In the genomic region with DNA sequence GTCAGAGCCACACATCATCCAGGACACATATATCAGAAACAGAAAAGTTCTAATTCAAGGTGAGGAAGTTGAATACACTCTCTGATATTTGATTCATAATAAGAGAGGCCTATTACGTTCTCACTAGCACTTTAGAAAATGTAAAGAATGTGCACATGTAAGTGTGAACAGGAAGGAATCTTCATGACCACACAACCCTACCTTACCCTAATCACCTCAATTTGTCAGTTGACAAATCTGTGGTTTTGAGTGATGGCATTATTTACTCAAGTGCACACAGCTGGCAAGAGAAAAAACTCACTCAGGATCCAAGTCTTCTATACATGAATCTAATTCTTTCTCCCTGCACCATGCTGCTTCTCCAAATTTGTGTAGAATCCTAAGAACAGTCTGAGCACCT, we compare ENCODE assay signal across 38 cellular contexts.
A peak's percentile ranks its signal among the peaks of the same experiment; 100 is the strongest.
DNase-seq lines count a peak whose midpoint lies in the region; ATAC-seq, FAIRE-seq and TF ChIP-seq lines count a peak whose summit lies in the region.
"Had no signal": no experiment of that assay in that cellular context is flagged by ENCODE, and none has a peak within 500 bp of the region (broad histone marks: within the 10 kb centered on the region; RNA-seq: fewer than 3 reads in every experiment).

No MANE protein-coding gene starts in this region.

- no peaks in the 10 kb centered on the region for H3K79me1 ChIP-seq in IMR-90 (ENCODE audit: low read depth in 1 of 2, low read length in 2 of 2)

- no peak overlapping the region for H4K5ac ChIP-seq in IMR-90 (ENCODE audit: low read depth, low read length)

- no peaks in the 10 kb centered on the region for H3K4me1 ChIP-seq in IMR-90 (ENCODE audit: control insufficient read depth, insufficient read depth, low read length)
- H3K4me1 ChIP-seq: body of pancreas, esophagus squamous epithelium, gastroesophageal sphincter, prostate gland, sigmoid colon, tibial artery had no signal

- no peak overlapping the region for H2BK15ac ChIP-seq in IMR-90 (ENCODE audit: low read depth, low read length)

- FAIRE-seq in urothelium cell line (lab: Jason Lieb, UNC), result no peak
- FAIRE-seq: GM12878, H54, TTC549 had no signal

- no CpG with 5 or more reads among the region's 1 CpG for WGBS in IMR-90 (ENCODE audit: extremely low coverage in 2 of 2, insufficient read length in 1 of 2), 2 experiments

- H3K18ac ChIP-seq in IMR-90 (ENCODE audit: low read depth, low read length), result no peak overlapping the region

- no peak overlapping the region for H2BK120ac ChIP-seq in IMR-90 (ENCODE audit: low read depth, low read length)

- no peak overlapping the region for H2BK20ac ChIP-seq in IMR-90 (ENCODE audit: low read depth, low read length)

- H2AFZ ChIP-seq in IMR-90 (replicated peaks; ENCODE audit: low read length, poor library complexity), result no peak overlapping the region

- no peaks in the 10 kb centered on the region for H4K20me1 ChIP-seq in IMR-90 (ENCODE audit: insufficient read depth, low read length)

- no peaks in the 10 kb centered on the region for H3K9me3 ChIP-seq in IMR-90 (ENCODE audit: control insufficient read depth, insufficient read depth, low read length)
- H3K9me3 ChIP-seq: body of pancreas, esophagus squamous epithelium, gastroesophageal sphincter, prostate gland, sigmoid colon, tibial artery had no signal

- H3K23ac ChIP-seq in IMR-90 (ENCODE audit: low read depth, low read length), result no peak overlapping the region

- no peak overlapping the region for H2AK9ac ChIP-seq in IMR-90 (replicated peaks; ENCODE audit: low read depth, low read length, poor library complexity)

- intact Hi-C loops in IMR-90 (cut with micrococcal nuclease), result no loop called here

- no peak overlapping the region for H3K4ac ChIP-seq in IMR-90 (ENCODE audit: low read depth, low read length)

- H2BK5ac ChIP-seq in IMR-90 (ENCODE audit: low read depth, low read length, poor library complexity, severe bottlenecking), result no peak overlapping the region

- no peak for ATAC-seq in IMR-90 (ENCODE audit: low read depth)
- ATAC-seq: activated CD8-positive, alpha-beta memory T cell treated with anti-CD3 and anti-CD28 coated beads, Interleukin-2, amount 10 ng/mL, durations not matched to agents 7 days and 5 days; activated naive CD8-positive, alpha-beta T cell treated with anti-CD3 and anti-CD28 coated beads, Interleukin-2, amount 50 U/mL, for 24 hours; body of pancreas; gastroesophageal sphincter; GM12878; mucosa of descending colon; natural killer cell; T-helper 17 cell had no signal

- POLR2A ChIA-PET in IMR-90 (lab: Charles Lee; ENCODE audit: unreplicated experiment), result no interaction called here

- peak; percentile 51 for DNase-seq in IMR-90
- DNase-seq in RPMI7951 (ENCODE audit: low read depth), result peak; percentile 6
- DNase-seq in epithelial cell of prostate (ENCODE audit: low read depth, low spot score), result peak; percentile 14
- DNase-seq in urothelium cell line (ENCODE audit: low spot score), result peak; percentile 26
- DNase-seq in activated CD8-positive, alpha-beta memory T cell treated with anti-CD3 and anti-CD28 coated beads, Interleukin-2, amount 50 U/mL, for 48 hours, result no peak
- no peak for DNase-seq in AML-193 (lab: John Stamatoyannopoulos, UW)
- DNase-seq in G401 (ENCODE audit: low spot score), result no peak
- DNase-seq: activated CD4-positive, alpha-beta T cell treated with anti-CD3 and anti-CD28 coated beads, Interleukin-2, amount 50 U/mL, for 4 hours; activated CD8-positive, alpha-beta memory T cell treated with anti-CD3 and anti-CD28 coated beads, Interleukin-2, amount 10 ng/mL, durations not matched to agents 7 days and 5 days; activated gamma-delta T cell treated with Interleukin-2 at 50 U/mL for 16 hours; activated naive CD8-positive, alpha-beta T cell treated with anti-CD3 and anti-CD28 coated beads, Interleukin-2, amount 50 U/mL, for 24 hours; activated T-cell treated with anti-CD3 and anti-CD28 coated beads, Interleukin-2, amount 50 U/mL, for 48 hours; body of pancreas; C1 segment of cervical spinal cord; cerebellar nuclear complex; esophagus squamous epithelium; hippocampal formation; mucosa of descending colon; MV-4-11; natural killer cell; NCI-H1436; NCI-H2081; NCI-H2227 treated with DMSO at 0.1 percent for 48 hours; NCI-H69; occipital lobe; RPMI8226; sigmoid colon; stimulated activated CD4-positive, alpha-beta T cell treated with anti-CD3 and anti-CD28 coated beads, Interleukin-4, amount 100 ng/mL, for 24 hours; T-helper 17 cell; tibial artery had no signal

- no peaks in the 10 kb centered on the region for H3K9me1 ChIP-seq in IMR-90 (ENCODE audit: insufficient read depth, low read length)

- no peak overlapping the region for H3K27ac ChIP-seq in IMR-90 (ENCODE audit: insufficient read depth, low read length)
- H3K27ac ChIP-seq in epithelial cell of prostate, result no peak overlapping the region
- H3K27ac ChIP-seq: body of pancreas, esophagus squamous epithelium, gastroesophageal sphincter, HL-60, prostate gland, sigmoid colon, SK-N-MC, tibial artery had no signal

- TF ChIP-seq POLR2A in IMR-90 (IDR thresholded peaks at IDR 0.05; ENCODE audit: low read depth, low read length), result no peak

- H3K56ac ChIP-seq in IMR-90 (ENCODE audit: extremely low read depth, insufficient read depth, low read length), result no peak overlapping the region

- H3K9ac ChIP-seq in IMR-90 (ENCODE audit: low read depth, low read length), result no peak overlapping the region

- no peak for TF ChIP-seq CTCF in IMR-90 (conservative IDR thresholded peaks at IDR 0.05; ENCODE audit: low read depth, low read length)

- CTCF ChIA-PET in IMR-90 (lab: Yijun Ruan, JAX), result no interaction called here

- in situ Hi-C loops in IMR-90 (cut with MboI; ENCODE audit: low sequenced_read_pairs), result no loop called here
- in situ Hi-C loops in G401 (cut with HindIII; ENCODE audit: low sequenced_read_pairs), result no loop called here

- H3K14ac ChIP-seq in IMR-90 (replicated peaks; ENCODE audit: low read depth, low read length), result no peak overlapping the region

- TF ChIP-seq RAD21 in IMR-90 (IDR thresholded peaks at IDR 0.05; ENCODE audit: low read length), result no peak

- H4K8ac ChIP-seq in IMR-90 (ENCODE audit: low read depth in 2 of 2, low read length in 2 of 2), result no peak overlapping the region

- no peak overlapping the region for H3K4me2 ChIP-seq in IMR-90 (ENCODE audit: low read depth, low read length)

- no peaks in the 10 kb centered on the region for H3K36me3 ChIP-seq in IMR-90 (ENCODE audit: control insufficient read depth, insufficient read depth, low read length)
- H3K36me3 ChIP-seq: esophagus squamous epithelium, gastroesophageal sphincter, prostate gland, sigmoid colon, tibial artery had no signal

- dilution Hi-C loops in IMR-90 (cut with HindIII; ENCODE audit: low sequenced_read_pairs, unreplicated experiment), result no loop called here

- H3K4me3 ChIP-seq in IMR-90 (ENCODE audit: insufficient read depth, low read depth, low read length), result no peak overlapping the region
- H3K4me3 ChIP-seq: body of pancreas, esophagus squamous epithelium, gastroesophageal sphincter, GM12878, lung, mucosa of descending colon, prostate gland, sigmoid colon, SK-N-MC, tibial artery had no signal

- no peak overlapping the region for H2AK5ac ChIP-seq in IMR-90 (ENCODE audit: low read depth, low read length)

- no peak overlapping the region for H4K91ac ChIP-seq in IMR-90 (ENCODE audit: insufficient read depth, low read depth, low read length)

- BruUV-seq in IMR-90 (replicated peaks; lab: Mats Ljungman, UMichigan), result no TSS peak

- no peaks in the 10 kb centered on the region for H3K27me3 ChIP-seq in IMR-90 (ENCODE audit: control insufficient read depth, insufficient read depth, low read length)
- H3K27me3 ChIP-seq: body of pancreas, esophagus squamous epithelium, gastroesophageal sphincter, sigmoid colon, tibial artery had no signal

TF ChIP-seq in IMR-90, 13 proteins besides CTCF, POLR2A, EP300 and RAD21:
- TF ChIP-seq, protein P1, sequence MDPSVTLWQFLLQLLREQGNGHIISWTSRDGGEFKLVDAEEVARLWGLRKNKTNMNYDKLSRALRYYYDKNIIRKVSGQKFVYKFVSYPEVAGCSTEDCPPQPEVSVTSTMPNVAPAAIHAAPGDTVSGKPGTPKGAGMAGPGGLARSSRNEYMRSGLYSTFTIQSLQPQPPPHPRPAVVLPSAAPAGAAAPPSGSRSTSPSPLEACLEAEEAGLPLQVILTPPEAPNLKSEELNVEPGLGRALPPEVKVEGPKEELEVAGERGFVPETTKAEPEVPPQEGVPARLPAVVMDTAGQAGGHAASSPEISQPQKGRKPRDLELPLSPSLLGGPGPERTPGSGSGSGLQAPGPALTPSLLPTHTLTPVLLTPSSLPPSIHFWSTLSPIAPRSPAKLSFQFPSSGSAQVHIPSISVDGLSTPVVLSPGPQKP (IDR thresholded peaks at IDR 0.05; ENCODE audit: borderline replicate concordance, low read depth, low read length), result no peak
- TF ChIP-seq, protein P2, sequence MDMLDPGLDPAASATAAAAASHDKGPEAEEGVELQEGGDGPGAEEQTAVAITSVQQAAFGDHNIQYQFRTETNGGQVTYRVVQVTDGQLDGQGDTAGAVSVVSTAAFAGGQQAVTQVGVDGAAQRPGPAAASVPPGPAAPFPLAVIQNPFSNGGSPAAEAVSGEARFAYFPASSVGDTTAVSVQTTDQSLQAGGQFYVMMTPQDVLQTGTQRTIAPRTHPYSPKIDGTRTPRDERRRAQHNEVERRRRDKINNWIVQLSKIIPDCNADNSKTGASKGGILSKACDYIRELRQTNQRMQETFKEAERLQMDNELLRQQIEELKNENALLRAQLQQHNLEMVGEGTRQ (IDR thresholded peaks at IDR 0.05; ENCODE audit: low read depth, low read length), result no peak
- no peak for TF ChIP-seq RFX5 (IDR thresholded peaks at IDR 0.05; ENCODE audit: low read depth, low read length)

Comparison
In these comparisons a context has a peak if more than half of its experiments do, and no peak if none do; other contexts are left out.
1. DNase-seq: peak in IMR-90 (single experiment), RPMI7951 (single experiment), epithelial cell of prostate (single experiment) and urothelium cell line (single experiment); none in activated CD8-positive, alpha-beta memory T cell treated with anti-CD3 and anti-CD28 coated beads, Interleukin-2, amount 50 U/mL, for 48 hours (single experiment), AML-193 (0 of 2) and G401 (single experiment).